Comparison of ENCODE assay signal across 8 cellular contexts in genomic region chr22:22061085-22062077, GRCh38.
DNase-seq lines count a peak whose midpoint lies in the region; ATAC-seq and TF ChIP-seq lines count a peak whose summit lies in the region.

No MANE protein-coding gene starts in this region.

- H3K9me3 ChIP-seq in RWPE2 (ENCODE audit: severe bottlenecking) (peaks cover 10% of the 10 kb centered on the region), cardiac muscle cell (ENCODE audit: low read depth) (no peaks in the 10 kb centered on the region)

- peaks cover 16% of the 10 kb centered on the region for H3K4me1 ChIP-seq in RWPE2 (ENCODE audit: insufficient read depth, poor library complexity, severe bottlenecking)
- H3K4me1 ChIP-seq in cardiac muscle cell (ENCODE audit: low read depth), result no peaks in the 10 kb centered on the region

- TF ChIP-seq CTCF in HL-60 (IDR thresholded peaks at IDR 0.05; ENCODE audit: insufficient read depth, low read length) (no peak), RWPE2 (IDR thresholded peaks at IDR 0.05; ENCODE audit: poor library complexity, severe bottlenecking) (peak; percentile 32), cardiac muscle cell (IDR thresholded peaks at IDR 0.05; ENCODE audit: low read depth, low read length) (peak; percentile 51)

- DNase-seq in HL-60 (ENCODE audit: low read depth in 1 of 2, low spot score in 1 of 2), result peak; percentile 91 to 95
- DNase-seq in RWPE2 (ENCODE audit: low spot score), result no peak
- DNase-seq in cardiac muscle cell (ENCODE audit: low read depth in 1 of 2, low spot score in 1 of 2), result peak in 1 of 2 donors; percentile 93
- peak; percentile 84 for DNase-seq in stromal cell of bone marrow (ENCODE audit: low read depth)
- no peak for DNase-seq in NCI-H187 treated with DMSO at 0.1 percent for 48 hours (lab: John Stamatoyannopoulos, UW)
- no peak for DNase-seq in Kasumi-1 (lab: John Stamatoyannopoulos, UW)
- no peak for DNase-seq in NCI-H2107 treated with DMSO at 0.1 percent for 48 hours (lab: John Stamatoyannopoulos, UW; ENCODE audit: unreplicated experiment)

- ATAC-seq in RWPE2 (ENCODE audit: low read depth) (peak; percentile 90), HG03196 (IDR thresholded peaks at IDR 0.05; ENCODE audit: unreplicated experiment) (no peak)

- H3K27me3 ChIP-seq in HL-60 (ENCODE audit: insufficient read depth, poor library complexity, severe bottlenecking) (no peaks in the 10 kb centered on the region), RWPE2 (ENCODE audit: insufficient read depth, poor library complexity, severe bottlenecking) (no peaks in the 10 kb centered on the region), cardiac muscle cell (peaks cover 41% of the 10 kb centered on the region)

- H3K36me3 ChIP-seq in RWPE2 (ENCODE audit: low read depth), result no peaks in the 10 kb centered on the region
- H3K36me3 ChIP-seq in cardiac muscle cell, result no peaks in the 10 kb centered on the region

- H3K27ac ChIP-seq in HL-60 (replicated peaks), result peak overlapping the region; percentile 96
- H3K27ac ChIP-seq in RWPE2 (ENCODE audit: poor library complexity, severe bottlenecking), result no peak overlapping the region
- H3K27ac ChIP-seq in cardiac muscle cell, result no peak overlapping the region

- no peak overlapping the region for H3K4me3 ChIP-seq in HL-60 (replicated peaks; ENCODE audit: insufficient read depth, low read length)
- no peak overlapping the region for H3K4me3 ChIP-seq in RWPE2 (ENCODE audit: severe bottlenecking)
- H3K4me3 ChIP-seq in cardiac muscle cell, result no peak overlapping the region

Comparison
In these comparisons a context has a peak if more than half of its experiments do, and no peak if none do; other contexts are left out.
1. DNase-seq: peak in HL-60 (2 of 2) and stromal cell of bone marrow (single experiment); none in RWPE2 (single experiment), NCI-H187 treated with DMSO at 0.1 percent for 48 hours (single experiment), Kasumi-1 (0 of 2) and NCI-H2107 treated with DMSO at 0.1 percent for 48 hours (single experiment).